ENCODE assay signal across 20 cellular contexts in genomic region chr1:68780919-68781318, GRCh38.
"Had no signal": no experiment of that assay in that cellular context is flagged by ENCODE, and none has a peak within 500 bp of the region (broad histone marks: within the 10 kb centered on the region; RNA-seq: fewer than 3 reads in every experiment).

No MANE protein-coding gene starts in this region.

- H3K36me3 ChIP-seq: esophagus muscularis mucosa, gastroesophageal sphincter, heart left ventricle, left lung, lower lobe of right lung had no signal

- H3K4me2 ChIP-seq: hepatocyte had no signal

- H3K4me1 Mint-ChIP-seq: mesothelial cell of epicardium; naive B cell; naive thymus-derived CD8-positive, alpha-beta T cell had no signal

- H3K4me1 ChIP-seq: esophagus muscularis mucosa, foreskin keratinocyte, gastroesophageal sphincter, heart left ventricle, left lung, lower lobe of right lung had no signal

- ATAC-seq: foreskin keratinocyte; gastroesophageal sphincter; heart left ventricle; left cardiac atrium; left lung; left ventricle myocardium superior; lower lobe of right lung; mucosa of descending colon; naive thymus-derived CD8-positive, alpha-beta T cell had no signal

- H3K27ac ChIP-seq: coronary artery, dorsolateral prefrontal cortex, esophagus muscularis mucosa, foreskin keratinocyte, gastroesophageal sphincter, heart left ventricle, hepatocyte, left lung, lower lobe of right lung had no signal

- H2AFZ ChIP-seq: hepatocyte had no signal

- H3K27me3 Mint-ChIP-seq: naive B cell had no signal

- H3K4me3 Mint-ChIP-seq: mesothelial cell of epicardium; naive B cell; naive thymus-derived CD8-positive, alpha-beta T cell had no signal

- H3K27ac Mint-ChIP-seq: mesothelial cell of epicardium; naive B cell; naive thymus-derived CD8-positive, alpha-beta T cell had no signal

- DNase-seq: dermis blood vessel endothelial cell; dorsolateral prefrontal cortex; effector CD4-positive, alpha-beta T cell; effector memory CD4-positive, alpha-beta T cell; foreskin keratinocyte; heart left ventricle; hypothalamus; left cardiac atrium; left lung; left ventricle myocardium superior; lower lobe of right lung; mesenchymal stem cell; mucosa of descending colon; naive B cell; naive thymus-derived CD8-positive, alpha-beta T cell had no signal

- H3K9me3 ChIP-seq: lower lobe of right lung had no signal

- H3K27me3 ChIP-seq: dorsolateral prefrontal cortex, esophagus muscularis mucosa, foreskin keratinocyte, gastroesophageal sphincter, hepatocyte, left lung had no signal

- H3K4me3 ChIP-seq: coronary artery, dorsolateral prefrontal cortex, esophagus muscularis mucosa, gastroesophageal sphincter, heart left ventricle, hepatocyte, left lung, lower lobe of right lung, mucosa of descending colon had no signal

- H3K79me2 ChIP-seq: hepatocyte had no signal
